1 cellular context compared by ENCODE assay signal in the genomic region with DNA sequence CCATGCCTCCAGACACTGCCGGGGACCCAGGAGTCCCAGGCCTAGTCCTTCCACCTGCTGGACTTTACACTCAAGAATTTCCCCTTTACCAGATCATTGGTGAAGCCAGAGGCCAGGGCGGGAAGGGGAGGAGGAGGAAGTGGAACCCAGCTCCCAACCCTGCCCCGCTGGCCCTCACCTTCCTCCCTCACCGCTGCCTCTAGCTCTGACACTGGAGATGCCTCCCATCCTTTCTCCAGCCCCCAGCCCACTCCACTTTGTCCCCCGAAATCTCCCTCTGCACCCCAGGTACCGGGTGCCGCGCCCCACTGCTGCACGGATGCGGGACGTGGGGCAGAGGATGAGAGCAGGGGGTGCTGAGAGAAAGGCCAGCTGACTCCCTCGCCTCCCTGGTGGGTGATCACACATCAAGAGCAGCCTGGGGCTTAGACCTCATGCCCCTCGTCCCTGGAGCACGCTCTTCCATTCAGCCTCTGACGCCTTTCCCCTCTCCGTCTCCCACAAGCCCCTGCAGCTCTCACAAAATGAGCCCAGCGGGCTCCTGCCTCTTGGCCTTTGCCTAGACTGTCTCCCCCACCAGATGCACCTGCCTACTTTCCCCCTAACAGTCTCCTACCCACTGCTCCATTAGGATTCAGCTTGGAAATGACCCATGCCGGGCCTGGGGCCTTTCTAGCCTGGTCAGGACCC.
TF ChIP-seq lines count a peak whose summit lies in the region.

A gene with protein sequence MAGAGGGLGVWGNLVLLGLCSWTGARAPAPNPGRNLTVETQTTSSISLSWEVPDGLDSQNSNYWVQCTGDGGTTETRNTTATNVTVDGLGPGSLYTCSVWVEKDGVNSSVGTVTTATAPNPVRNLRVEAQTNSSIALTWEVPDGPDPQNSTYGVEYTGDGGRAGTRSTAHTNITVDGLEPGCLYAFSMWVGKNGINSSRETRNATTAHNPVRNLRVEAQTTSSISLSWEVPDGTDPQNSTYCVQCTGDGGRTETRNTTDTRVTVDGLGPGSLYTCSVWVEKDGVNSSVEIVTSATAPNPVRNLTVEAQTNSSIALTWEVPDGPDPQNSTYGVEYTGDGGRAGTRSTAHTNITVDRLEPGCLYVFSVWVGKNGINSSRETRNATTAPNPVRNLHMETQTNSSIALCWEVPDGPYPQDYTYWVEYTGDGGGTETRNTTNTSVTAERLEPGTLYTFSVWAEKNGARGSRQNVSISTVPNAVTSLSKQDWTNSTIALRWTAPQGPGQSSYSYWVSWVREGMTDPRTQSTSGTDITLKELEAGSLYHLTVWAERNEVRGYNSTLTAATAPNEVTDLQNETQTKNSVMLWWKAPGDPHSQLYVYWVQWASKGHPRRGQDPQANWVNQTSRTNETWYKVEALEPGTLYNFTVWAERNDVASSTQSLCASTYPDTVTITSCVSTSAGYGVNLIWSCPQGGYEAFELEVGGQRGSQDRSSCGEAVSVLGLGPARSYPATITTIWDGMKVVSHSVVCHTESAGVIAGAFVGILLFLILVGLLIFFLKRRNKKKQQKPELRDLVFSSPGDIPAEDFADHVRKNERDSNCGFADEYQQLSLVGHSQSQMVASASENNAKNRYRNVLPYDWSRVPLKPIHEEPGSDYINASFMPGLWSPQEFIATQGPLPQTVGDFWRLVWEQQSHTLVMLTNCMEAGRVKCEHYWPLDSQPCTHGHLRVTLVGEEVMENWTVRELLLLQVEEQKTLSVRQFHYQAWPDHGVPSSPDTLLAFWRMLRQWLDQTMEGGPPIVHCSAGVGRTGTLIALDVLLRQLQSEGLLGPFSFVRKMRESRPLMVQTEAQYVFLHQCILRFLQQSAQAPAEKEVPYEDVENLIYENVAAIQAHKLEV (minus strand): TSS at position 72 of the 690 bp plus-strand sequence. CDS start 68 bp downstream, at position 4.

TF ChIP-seq in HepG2, 621 proteins besides CTCF, POLR2A, EP300 and RAD21 (continued from another document and continues in another):
- TF ChIP-seq, protein P1, sequence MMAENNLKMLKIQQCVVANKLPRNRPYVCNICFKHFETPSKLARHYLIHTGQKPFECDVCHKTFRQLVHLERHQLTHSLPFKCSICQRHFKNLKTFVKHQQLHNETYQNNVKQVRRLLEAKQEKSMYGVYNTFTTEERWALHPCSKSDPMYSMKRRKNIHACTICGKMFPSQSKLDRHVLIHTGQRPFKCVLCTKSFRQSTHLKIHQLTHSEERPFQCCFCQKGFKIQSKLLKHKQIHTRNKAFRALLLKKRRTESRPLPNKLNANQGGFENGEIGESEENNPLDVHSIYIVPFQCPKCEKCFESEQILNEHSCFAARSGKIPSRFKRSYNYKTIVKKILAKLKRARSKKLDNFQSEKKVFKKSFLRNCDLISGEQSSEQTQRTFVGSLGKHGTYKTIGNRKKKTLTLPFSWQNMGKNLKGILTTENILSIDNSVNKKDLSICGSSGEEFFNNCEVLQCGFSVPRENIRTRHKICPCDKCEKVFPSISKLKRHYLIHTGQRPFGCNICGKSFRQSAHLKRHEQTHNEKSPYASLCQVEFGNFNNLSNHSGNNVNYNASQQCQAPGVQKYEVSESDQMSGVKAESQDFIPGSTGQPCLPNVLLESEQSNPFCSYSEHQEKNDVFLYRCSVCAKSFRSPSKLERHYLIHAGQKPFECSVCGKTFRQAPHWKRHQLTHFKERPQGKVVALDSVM (CRISPR knock-in tag; IDR thresholded peaks at IDR 0.05): no peak
- no peak for TF ChIP-seq ZNF782 (CRISPR knock-in tag; IDR thresholded peaks at IDR 0.05; ENCODE audit: borderline replicate concordance)
- TF ChIP-seq ELF1 (CRISPR knock-in tag; IDR thresholded peaks at IDR 0.05): no peak
- peak; percentile 55; the same call in 1 of the 2 replicates for TF ChIP-seq ZNF670 (CRISPR knock-in tag; IDR thresholded peaks at IDR 0.05; ENCODE audit: borderline replicate concordance)
- TF ChIP-seq ZNF629 (CRISPR knock-in tag; conservative IDR thresholded peaks at IDR 0.05): no peak; the same call in 1 of the 2 replicates
- no peak for TF ChIP-seq MED1 (CRISPR knock-in tag; IDR thresholded peaks at IDR 0.05)
- TF ChIP-seq, protein P2, sequence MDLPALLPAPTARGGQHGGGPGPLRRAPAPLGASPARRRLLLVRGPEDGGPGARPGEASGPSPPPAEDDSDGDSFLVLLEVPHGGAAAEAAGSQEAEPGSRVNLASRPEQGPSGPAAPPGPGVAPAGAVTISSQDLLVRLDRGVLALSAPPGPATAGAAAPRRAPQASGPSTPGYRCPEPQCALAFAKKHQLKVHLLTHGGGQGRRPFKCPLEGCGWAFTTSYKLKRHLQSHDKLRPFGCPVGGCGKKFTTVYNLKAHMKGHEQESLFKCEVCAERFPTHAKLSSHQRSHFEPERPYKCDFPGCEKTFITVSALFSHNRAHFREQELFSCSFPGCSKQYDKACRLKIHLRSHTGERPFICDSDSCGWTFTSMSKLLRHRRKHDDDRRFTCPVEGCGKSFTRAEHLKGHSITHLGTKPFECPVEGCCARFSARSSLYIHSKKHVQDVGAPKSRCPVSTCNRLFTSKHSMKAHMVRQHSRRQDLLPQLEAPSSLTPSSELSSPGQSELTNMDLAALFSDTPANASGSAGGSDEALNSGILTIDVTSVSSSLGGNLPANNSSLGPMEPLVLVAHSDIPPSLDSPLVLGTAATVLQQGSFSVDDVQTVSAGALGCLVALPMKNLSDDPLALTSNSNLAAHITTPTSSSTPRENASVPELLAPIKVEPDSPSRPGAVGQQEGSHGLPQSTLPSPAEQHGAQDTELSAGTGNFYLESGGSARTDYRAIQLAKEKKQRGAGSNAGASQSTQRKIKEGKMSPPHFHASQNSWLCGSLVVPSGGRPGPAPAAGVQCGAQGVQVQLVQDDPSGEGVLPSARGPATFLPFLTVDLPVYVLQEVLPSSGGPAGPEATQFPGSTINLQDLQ (CRISPR knock-in tag; IDR thresholded peaks at IDR 0.05): no peak
- no peak; the same call in 1 of the 2 replicates for TF ChIP-seq CAMTA2 (CRISPR knock-in tag; IDR thresholded peaks at IDR 0.05; ENCODE audit: borderline replicate concordance)
- TF ChIP-seq, protein P3, sequence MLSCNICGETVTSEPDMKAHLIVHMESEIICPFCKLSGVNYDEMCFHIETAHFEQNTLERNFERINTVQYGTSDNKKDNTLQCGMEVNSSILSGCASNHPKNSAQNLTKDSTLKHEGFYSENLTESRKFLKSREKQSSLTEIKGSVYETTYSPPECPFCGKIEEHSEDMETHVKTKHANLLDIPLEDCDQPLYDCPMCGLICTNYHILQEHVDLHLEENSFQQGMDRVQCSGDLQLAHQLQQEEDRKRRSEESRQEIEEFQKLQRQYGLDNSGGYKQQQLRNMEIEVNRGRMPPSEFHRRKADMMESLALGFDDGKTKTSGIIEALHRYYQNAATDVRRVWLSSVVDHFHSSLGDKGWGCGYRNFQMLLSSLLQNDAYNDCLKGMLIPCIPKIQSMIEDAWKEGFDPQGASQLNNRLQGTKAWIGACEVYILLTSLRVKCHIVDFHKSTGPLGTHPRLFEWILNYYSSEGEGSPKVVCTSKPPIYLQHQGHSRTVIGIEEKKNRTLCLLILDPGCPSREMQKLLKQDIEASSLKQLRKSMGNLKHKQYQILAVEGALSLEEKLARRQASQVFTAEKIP (CRISPR knock-in tag; IDR thresholded peaks at IDR 0.05; ENCODE audit: borderline replicate concordance): no peak
- TF ChIP-seq, protein P4, sequence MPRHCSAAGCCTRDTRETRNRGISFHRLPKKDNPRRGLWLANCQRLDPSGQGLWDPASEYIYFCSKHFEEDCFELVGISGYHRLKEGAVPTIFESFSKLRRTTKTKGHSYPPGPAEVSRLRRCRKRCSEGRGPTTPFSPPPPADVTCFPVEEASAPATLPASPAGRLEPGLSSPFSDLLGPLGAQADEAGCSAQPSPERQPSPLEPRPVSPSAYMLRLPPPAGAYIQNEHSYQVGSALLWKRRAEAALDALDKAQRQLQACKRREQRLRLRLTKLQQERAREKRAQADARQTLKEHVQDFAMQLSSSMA (CRISPR knock-in tag; IDR thresholded peaks at IDR 0.05): peak; percentile 83; the same call in 1 of the 2 replicates
- TF ChIP-seq, protein P5, sequence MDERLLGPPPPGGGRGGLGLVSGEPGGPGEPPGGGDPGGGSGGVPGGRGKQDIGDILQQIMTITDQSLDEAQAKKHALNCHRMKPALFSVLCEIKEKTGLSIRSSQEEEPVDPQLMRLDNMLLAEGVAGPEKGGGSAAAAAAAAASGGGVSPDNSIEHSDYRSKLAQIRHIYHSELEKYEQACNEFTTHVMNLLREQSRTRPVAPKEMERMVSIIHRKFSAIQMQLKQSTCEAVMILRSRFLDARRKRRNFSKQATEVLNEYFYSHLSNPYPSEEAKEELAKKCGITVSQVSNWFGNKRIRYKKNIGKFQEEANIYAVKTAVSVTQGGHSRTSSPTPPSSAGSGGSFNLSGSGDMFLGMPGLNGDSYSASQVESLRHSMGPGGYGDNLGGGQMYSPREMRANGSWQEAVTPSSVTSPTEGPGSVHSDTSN (CRISPR knock-in tag; IDR thresholded peaks at IDR 0.05): no peak
- no peak; the same call in 1 of the 2 replicates for TF ChIP-seq CHCHD3 (CRISPR knock-in tag; IDR thresholded peaks at IDR 0.05)
- TF ChIP-seq, protein P6, sequence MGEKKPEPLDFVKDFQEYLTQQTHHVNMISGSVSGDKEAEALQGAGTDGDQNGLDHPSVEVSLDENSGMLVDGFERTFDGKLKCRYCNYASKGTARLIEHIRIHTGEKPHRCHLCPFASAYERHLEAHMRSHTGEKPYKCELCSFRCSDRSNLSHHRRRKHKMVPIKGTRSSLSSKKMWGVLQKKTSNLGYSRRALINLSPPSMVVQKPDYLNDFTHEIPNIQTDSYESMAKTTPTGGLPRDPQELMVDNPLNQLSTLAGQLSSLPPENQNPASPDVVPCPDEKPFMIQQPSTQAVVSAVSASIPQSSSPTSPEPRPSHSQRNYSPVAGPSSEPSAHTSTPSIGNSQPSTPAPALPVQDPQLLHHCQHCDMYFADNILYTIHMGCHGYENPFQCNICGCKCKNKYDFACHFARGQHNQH (CRISPR knock-in tag; IDR thresholded peaks at IDR 0.05): no peak
- TF ChIP-seq THAP11 (CRISPR knock-in tag; IDR thresholded peaks at IDR 0.05): 0 out of 2 replicates have a peak, but pooled peaks have one; percentile 7
- TF ChIP-seq NR1H2 (CRISPR knock-in tag; IDR thresholded peaks at IDR 0.05; ENCODE audit: borderline replicate concordance, low read depth): no peak
- no peak for TF ChIP-seq ZEB1 (IDR thresholded peaks at IDR 0.05; ENCODE audit: insufficient replicate concordance, low read depth)
- TF ChIP-seq EHMT2 (IDR thresholded peaks at IDR 0.05; ENCODE audit: borderline replicate concordance, low read depth, low read length): no peak
- no peak for TF ChIP-seq SATB2 (CRISPR knock-in tag; IDR thresholded peaks at IDR 0.05)
- 0 out of 2 replicates have a peak, but pooled peaks have one; percentile 45 for TF ChIP-seq ZFY (CRISPR knock-in tag; IDR thresholded peaks at IDR 0.05)
- no peak for TF ChIP-seq IRF2 (CRISPR knock-in tag; IDR thresholded peaks at IDR 0.05)
- TF ChIP-seq ZFP37 (CRISPR knock-in tag; IDR thresholded peaks at IDR 0.05; ENCODE audit: borderline replicate concordance): no peak
- TF ChIP-seq ZNF768 (CRISPR knock-in tag; IDR thresholded peaks at IDR 0.05): peak; percentile 21; the same call in 1 of the 2 replicates
- TF ChIP-seq ZNF557 (CRISPR knock-in tag; IDR thresholded peaks at IDR 0.05): peak; percentile 74
- TF ChIP-seq, protein P7, sequence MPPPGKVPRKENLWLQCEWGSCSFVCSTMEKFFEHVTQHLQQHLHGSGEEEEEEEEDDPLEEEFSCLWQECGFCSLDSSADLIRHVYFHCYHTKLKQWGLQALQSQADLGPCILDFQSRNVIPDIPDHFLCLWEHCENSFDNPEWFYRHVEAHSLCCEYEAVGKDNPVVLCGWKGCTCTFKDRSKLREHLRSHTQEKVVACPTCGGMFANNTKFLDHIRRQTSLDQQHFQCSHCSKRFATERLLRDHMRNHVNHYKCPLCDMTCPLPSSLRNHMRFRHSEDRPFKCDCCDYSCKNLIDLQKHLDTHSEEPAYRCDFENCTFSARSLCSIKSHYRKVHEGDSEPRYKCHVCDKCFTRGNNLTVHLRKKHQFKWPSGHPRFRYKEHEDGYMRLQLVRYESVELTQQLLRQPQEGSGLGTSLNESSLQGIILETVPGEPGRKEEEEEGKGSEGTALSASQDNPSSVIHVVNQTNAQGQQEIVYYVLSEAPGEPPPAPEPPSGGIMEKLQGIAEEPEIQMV (CRISPR knock-in tag; IDR thresholded peaks at IDR 0.05; ENCODE audit: low read depth): peak; percentile 25; the same call in 1 of the 2 replicates
- TF ChIP-seq ZNF33B (CRISPR knock-in tag; IDR thresholded peaks at IDR 0.05): no peak
- no peak for TF ChIP-seq FIP1L1 (IDR thresholded peaks at IDR 0.05; ENCODE audit: borderline replicate concordance, insufficient read depth, low read depth, low read length)
- TF ChIP-seq, protein P8, sequence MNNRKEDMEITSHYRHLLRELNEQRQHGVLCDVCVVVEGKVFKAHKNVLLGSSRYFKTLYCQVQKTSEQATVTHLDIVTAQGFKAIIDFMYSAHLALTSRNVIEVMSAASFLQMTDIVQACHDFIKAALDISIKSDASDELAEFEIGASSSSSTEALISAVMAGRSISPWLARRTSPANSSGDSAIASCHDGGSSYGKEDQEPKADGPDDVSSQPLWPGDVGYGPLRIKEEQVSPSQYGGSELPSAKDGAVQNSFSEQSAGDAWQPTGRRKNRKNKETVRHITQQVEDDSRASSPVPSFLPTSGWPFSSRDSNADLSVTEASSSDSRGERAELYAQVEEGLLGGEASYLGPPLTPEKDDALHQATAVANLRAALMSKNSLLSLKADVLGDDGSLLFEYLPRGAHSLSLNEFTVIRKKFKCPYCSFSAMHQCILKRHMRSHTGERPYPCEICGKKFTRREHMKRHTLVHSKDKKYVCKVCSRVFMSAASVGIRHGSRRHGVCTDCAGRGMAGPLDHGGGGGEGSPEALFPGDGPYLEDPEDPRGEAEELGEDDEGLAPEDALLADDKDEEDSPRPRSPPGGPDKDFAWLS (CRISPR knock-in tag; IDR thresholded peaks at IDR 0.05; ENCODE audit: borderline replicate concordance): 0 out of 2 replicates have a peak, but pooled peaks have one; percentile 22
- no peak for TF ChIP-seq NR2C2 (CRISPR knock-in tag; IDR thresholded peaks at IDR 0.05; ENCODE audit: borderline replicate concordance)
- TF ChIP-seq ZNF672 (CRISPR knock-in tag; IDR thresholded peaks at IDR 0.05): no peak
- no peak for TF ChIP-seq ZNF556 (CRISPR knock-in tag; IDR thresholded peaks at IDR 0.05; ENCODE audit: borderline replicate concordance)
- TF ChIP-seq HNRNPLL (IDR thresholded peaks at IDR 0.05; ENCODE audit: low read depth, low read length, poor library complexity, severe bottlenecking): no peak
- TF ChIP-seq, protein P9, sequence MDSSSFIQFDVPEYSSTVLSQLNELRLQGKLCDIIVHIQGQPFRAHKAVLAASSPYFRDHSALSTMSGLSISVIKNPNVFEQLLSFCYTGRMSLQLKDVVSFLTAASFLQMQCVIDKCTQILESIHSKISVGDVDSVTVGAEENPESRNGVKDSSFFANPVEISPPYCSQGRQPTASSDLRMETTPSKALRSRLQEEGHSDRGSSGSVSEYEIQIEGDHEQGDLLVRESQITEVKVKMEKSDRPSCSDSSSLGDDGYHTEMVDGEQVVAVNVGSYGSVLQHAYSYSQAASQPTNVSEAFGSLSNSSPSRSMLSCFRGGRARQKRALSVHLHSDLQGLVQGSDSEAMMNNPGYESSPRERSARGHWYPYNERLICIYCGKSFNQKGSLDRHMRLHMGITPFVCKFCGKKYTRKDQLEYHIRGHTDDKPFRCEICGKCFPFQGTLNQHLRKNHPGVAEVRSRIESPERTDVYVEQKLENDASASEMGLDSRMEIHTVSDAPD (CRISPR knock-in tag; IDR thresholded peaks at IDR 0.05): no peak
- TF ChIP-seq RXRB (CRISPR knock-in tag; IDR thresholded peaks at IDR 0.05; ENCODE audit: borderline replicate concordance): no peak
- TF ChIP-seq MAFG (CRISPR knock-in tag; IDR thresholded peaks at IDR 0.05): no peak
- peak; percentile 30; the same call in 1 of the 2 replicates for TF ChIP-seq ZZZ3 (CRISPR knock-in tag; IDR thresholded peaks at IDR 0.05; ENCODE audit: borderline replicate concordance)
- no peak for TF ChIP-seq SNRNP70 (IDR thresholded peaks at IDR 0.05; ENCODE audit: low read depth, low read length)
- TF ChIP-seq ZNF747 (CRISPR knock-in tag; IDR thresholded peaks at IDR 0.05; ENCODE audit: borderline replicate concordance): no peak
- no peak for TF ChIP-seq ONECUT2 (CRISPR knock-in tag; IDR thresholded peaks at IDR 0.05)
